ENCODE assay signal across 14 cellular contexts in the genomic region with DNA sequence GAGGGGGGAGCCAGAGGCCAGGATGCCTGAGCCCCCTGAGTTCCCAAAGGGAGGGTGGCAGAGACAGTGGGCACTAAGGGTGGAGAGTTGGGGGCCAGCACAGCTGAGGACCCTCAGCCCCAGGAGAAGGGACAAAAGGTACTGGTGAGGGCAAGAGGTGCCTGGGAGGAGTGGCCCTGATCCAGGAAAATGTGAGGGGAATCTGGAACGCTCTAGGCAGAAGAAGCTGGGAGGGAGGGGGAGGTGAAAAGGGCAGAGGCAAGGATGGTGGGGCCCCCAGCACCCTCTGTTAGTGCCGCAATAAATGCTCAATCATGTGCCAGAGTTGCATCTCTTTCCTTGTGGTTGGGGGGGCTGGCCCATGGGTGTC. TPM values are rescaled to one million over a fixed set of nuclear protein-coding genes. Genes with fewer than 3 reads are reported as not detected.
DNase-seq lines count a peak whose midpoint lies in the region; ATAC-seq and TF ChIP-seq lines count a peak whose summit lies in the region.
"Had no signal": no experiment of that assay in that cellular context is flagged by ENCODE, and none has a peak within 500 bp of the region (broad histone marks: within the 10 kb centered on the region; RNA-seq: fewer than 3 reads in every experiment).

No MANE protein-coding gene starts in this region.

- no peaks in the 10 kb centered on the region for H3K9me3 Mint-ChIP-seq in Calu3 (ENCODE audit: low read depth, unreplicated experiment)
- H3K9me3 Mint-ChIP-seq in osteocyte (ENCODE audit: unreplicated experiment): no peaks in the 10 kb centered on the region
- H3K9me3 Mint-ChIP-seq: CD4-positive, alpha-beta T cell; stimulated activated naive CD8-positive, alpha-beta T cell treated with anti-CD3 and anti-CD28 coated beads, Interleukin-15, Interleukin-2, amounts not matched to agents 100 ng/mL and 50 ng/mL, for 24 hours had no signal

- peak; percentile 13 for ATAC-seq in gastroesophageal sphincter

- H3K27ac Mint-ChIP-seq in Calu3 (ENCODE audit: unreplicated experiment) (peak overlapping the region; percentile 1), osteocyte (ENCODE audit: unreplicated experiment) (peak overlapping the region; percentile 27)
- H3K27ac Mint-ChIP-seq: CD4-positive, alpha-beta T cell; stimulated activated naive CD8-positive, alpha-beta T cell treated with anti-CD3 and anti-CD28 coated beads, Interleukin-15, Interleukin-2, amounts not matched to agents 100 ng/mL and 50 ng/mL, for 24 hours had no signal

- no peak overlapping the region for H3K4me3 ChIP-seq in MG63
- no peak overlapping the region for H3K4me3 ChIP-seq in gastroesophageal sphincter

- TF ChIP-seq POLR2A in gastroesophageal sphincter (IDR thresholded peaks at IDR 0.05): no peak

- intact Hi-C loops in Calu3 (cut with micrococcal nuclease; ENCODE audit: unreplicated experiment): no loop called here

- CTCF ChIA-PET in Calu3 (lab: Charles Lee): interaction anchor here (0.6 to 161.2 kb wide), 25 partner anchors 46 to 810 kb away, joined by 3 to 42089 read pairs (median 5); a partner anchor contains a TSS

- WGBS in gastroesophageal sphincter (ENCODE audit: low coverage in 1 of 2), 2 donors: 20 to 25% methylated on average over 1 to 2 of the region's 2 CpGs

- no peak for TF ChIP-seq CTCF in Calu3 (IDR thresholded peaks at IDR 0.05; ENCODE audit: unreplicated experiment)
- TF ChIP-seq CTCF in gastroesophageal sphincter (IDR thresholded peaks at IDR 0.05): no peak
- no peak for TF ChIP-seq CTCF in osteocyte (IDR thresholded peaks at IDR 0.05)

- DNase-seq in Calu3 (peak; percentile 86), MG63 (peak; percentile 28), osteocyte (ENCODE audit: extremely low spot score, unreplicated experiment) (no peak), NCI-H774 (lab: John Stamatoyannopoulos, UW) (no peak), foreskin melanocyte (no peak)
- DNase-seq in activated effector memory CD4-positive, alpha-beta T cell treated with anti-CD3 and anti-CD28 coated beads, Interleukin-2, amount 50 U/mL, for 16 hours: no peak
- DNase-seq: activated gamma-delta T cell; CD4-positive, alpha-beta T cell; Kasumi-1; NCI-H1417 treated with DMSO at 0.1 percent for 48 hours; occipital lobe had no signal

- no TSS peak for BruUV-seq in Calu3 (replicated peaks; lab: Mats Ljungman, UMichigan)

- peaks cover 0 to 82% (median 37%) of the 10 kb centered on the region in 3 donors for H3K4me1 ChIP-seq in gastroesophageal sphincter

- H3K36me3 ChIP-seq in MG63 (peaks cover 9% of the 10 kb centered on the region), gastroesophageal sphincter (peaks cover 0 to 20% of the 10 kb centered on the region in 2 donors)

- peak overlapping the region in 3 of 4 donors; percentile 57 to 70 (median 61) for H3K27ac ChIP-seq in gastroesophageal sphincter

- H3K27me3 Mint-ChIP-seq in Calu3 (ENCODE audit: unreplicated experiment) (peaks cover 62% of the 10 kb centered on the region), osteocyte (ENCODE audit: unreplicated experiment) (peaks cover 8% of the 10 kb centered on the region)

- H3K36me3 Mint-ChIP-seq in Calu3 (ENCODE audit: insufficient read depth, unreplicated experiment) (peaks cover 80% of the 10 kb centered on the region), osteocyte (ENCODE audit: unreplicated experiment) (peaks cover 3% of the 10 kb centered on the region)

- H3K4me3 Mint-ChIP-seq in Calu3 (ENCODE audit: low read depth, unreplicated experiment) (peak overlapping the region; percentile 28), osteocyte (ENCODE audit: unreplicated experiment) (no peak overlapping the region)
- H3K4me3 Mint-ChIP-seq: stimulated activated naive CD8-positive, alpha-beta T cell treated with anti-CD3 and anti-CD28 coated beads, Interleukin-15, Interleukin-2, amounts not matched to agents 100 ng/mL and 50 ng/mL, for 24 hours had no signal

- no peaks in the 10 kb centered on the region for H3K9me3 ChIP-seq in MG63
- no peaks in the 10 kb centered on the region for H3K9me3 ChIP-seq in gastroesophageal sphincter

- H3K4me1 Mint-ChIP-seq in Calu3 (ENCODE audit: low read depth, unreplicated experiment): peaks cover 62% of the 10 kb centered on the region
- peaks cover 56% of the 10 kb centered on the region for H3K4me1 Mint-ChIP-seq in osteocyte (ENCODE audit: unreplicated experiment)

- H3K27me3 ChIP-seq in MG63: no peaks in the 10 kb centered on the region
- peaks cover 64% of the 10 kb centered on the region for H3K27me3 ChIP-seq in gastroesophageal sphincter

- no peak for TF ChIP-seq EP300 in gastroesophageal sphincter (IDR thresholded peaks at IDR 0.05)

RNA-seq across cellular contexts. Expression of a gene that starts 1.1 kb away (rescaled TPM):
- total RNA-seq in Calu3 (2022): 51.5 and 61.1 TPM in 2 replicates
- total RNA-seq in MG63 (2014; rRNA removed; shearing (Covaris generic); ENCODE audit: low replicate concordance): 0.07 TPM in 1 of 2 replicates, not detected in the other
- total RNA-seq in gastroesophageal sphincter: 1 to 10 TPM in 3 of 4 donors, under 1 TPM in 1; 0.25 to 3.6 (median 1.5) TPM
- total RNA-seq in osteocyte: 0.94 and 1.3 TPM in 2 replicates

RNA-seq across cellular contexts. Expression of a gene that starts 2.0 kb away (rescaled TPM):
- 1.3 and 3.2 TPM in 2 replicates for total RNA-seq in Calu3 (2022)
- not detected in 2 replicates for total RNA-seq in MG63 (2014; rRNA removed; shearing (Covaris generic); ENCODE audit: low replicate concordance)
- 10 to 100 TPM in 1 of 4 donors, 1 to 10 TPM in 3; 6.7 to 11.7 (median 7.5) TPM for total RNA-seq in gastroesophageal sphincter
- 1.9 and 2.4 TPM in 2 replicates for total RNA-seq in osteocyte
- total RNA-seq: SK-MEL-5 had no signal

RNA-seq across cellular contexts. Expression of a gene that starts 21.6 kb away (rescaled TPM):
- total RNA-seq in Calu3 (2022): 1,186 and 1,276 TPM in 2 replicates
- total RNA-seq in MG63 (2014; rRNA removed; shearing (Covaris generic); ENCODE audit: low replicate concordance): 9.5 and 29.2 TPM in 2 replicates
- total RNA-seq in gastroesophageal sphincter: 10 to 100 TPM in 3 of 4 donors, 1 to 10 TPM in 1; 9.9 to 13.6 (median 11.1) TPM
- total RNA-seq in osteocyte: 33.8 and 35.3 TPM in 2 replicates

RNA-seq across cellular contexts. Expression of a gene that starts 29.3 kb away (rescaled TPM):
- total RNA-seq in Calu3 (2022): 2,579 and 2,697 TPM in 2 replicates
- 55.2 and 61.8 TPM in 2 replicates for total RNA-seq in MG63 (2014; rRNA removed; shearing (Covaris generic); ENCODE audit: low replicate concordance)
- 10 to 100 TPM; 24.5 to 41.4 (median 27.5) TPM for total RNA-seq in gastroesophageal sphincter
- 55.5 and 68.9 TPM in 2 replicates for total RNA-seq in osteocyte

RNA-seq across cellular contexts. Expression of a gene that starts 33.6 kb away (rescaled TPM):
- total RNA-seq in Calu3 (2022) (4,829 and 4,830 TPM in 2 replicates), gastroesophageal sphincter (10 to 100 TPM; 43.3 to 60.8 (median 48.2) TPM), osteocyte (66.2 and 69.9 TPM in 2 replicates)
- 19.8 and 30.8 TPM in 2 replicates for total RNA-seq in MG63 (2014; rRNA removed; shearing (Covaris generic); ENCODE audit: low replicate concordance)

Comparison
In these comparisons a context has a peak if more than half of its experiments do, and no peak if none do; other contexts are left out.
1. DNase-seq: peak in Calu3 (single experiment) and MG63 (single experiment); none in osteocyte (single experiment), activated effector memory CD4-positive, alpha-beta T cell treated with anti-CD3 and anti-CD28 coated beads, Interleukin-2, amount 50 U/mL, for 16 hours (single experiment), NCI-H774 (single experiment) and foreskin melanocyte (single experiment).
2. RNA of a gene that starts 1.1 kb away (total RNA-seq): 51.5 to 61.1 TPM in Calu3; 0.25 to 3.6 TPM in gastroesophageal sphincter, 0.94 to 1.3 TPM in osteocyte and 0.07 TPM in MG63; every median in the first group is over 10 times any median in the second.
3. RNA of a gene that starts 21.6 kb away (total RNA-seq): 1,186 to 1,276 TPM in Calu3; 33.8 to 35.3 TPM in osteocyte, 9.9 to 13.6 TPM in gastroesophageal sphincter and 9.5 to 29.2 TPM in MG63; every median in the first group is over 10 times any median in the second.